ENCODE assay signal across 9 cellular contexts in genomic region chr9:106753155-106753671, GRCh38.
A peak's percentile ranks its signal among the peaks of the same experiment; 100 is the strongest.
DNase-seq lines count a peak whose midpoint lies in the region; ATAC-seq and TF ChIP-seq lines count a peak whose summit lies in the region.
"Had no signal": no experiment of that assay in that cellular context is flagged by ENCODE, and none has a peak within 500 bp of the region (broad histone marks: within the 10 kb centered on the region; RNA-seq: fewer than 3 reads in every experiment).

No MANE protein-coding gene starts in this region.

- H3K79me1 ChIP-seq in IMR-90 (ENCODE audit: low read depth in 1 of 2, low read length in 2 of 2) = no peaks in the 10 kb centered on the region

- H3K14ac ChIP-seq in IMR-90 (replicated peaks; ENCODE audit: low read depth, low read length) = no peak overlapping the region

- H2BK20ac ChIP-seq in IMR-90 (ENCODE audit: low read depth, low read length) = no peak overlapping the region

- H4K8ac ChIP-seq in IMR-90 (ENCODE audit: low read depth in 2 of 2, low read length in 2 of 2) = no peak overlapping the region

- H3K9me1 ChIP-seq in IMR-90 (ENCODE audit: insufficient read depth, low read length) = 0 out of 2 replicates have a peak, but pooled peaks cover 4% of the 10 kb centered on the region

- 57% methylated on average over 2 of the region's 4 CpGs; no CpG with 5 or more reads in 1 of the 2 experiments for WGBS in IMR-90 (ENCODE audit: extremely low coverage in 2 of 2, insufficient read length in 1 of 2), 2 experiments
- 8 to 12% (median 11%) methylated on average over 4 of the region's 4 CpGs for WGBS in spleen, 5 donors

- H3K4me3 ChIP-seq in IMR-90 (ENCODE audit: insufficient read depth, low read depth, low read length) (no peak overlapping the region), HAP-1 (no peak overlapping the region), spleen (no peak overlapping the region)

- TF ChIP-seq RAD21 in IMR-90 (IDR thresholded peaks at IDR 0.05; ENCODE audit: low read length) = no peak

- H2BK5ac ChIP-seq in IMR-90 (ENCODE audit: low read depth, low read length, poor library complexity, severe bottlenecking) = no peak overlapping the region

- no peaks in the 10 kb centered on the region; the same call in 1 of the 2 replicates for H3K27me3 ChIP-seq in IMR-90 (ENCODE audit: control insufficient read depth, insufficient read depth, low read length)
- H3K27me3 ChIP-seq in HAP-1 (ENCODE audit: low read depth) = no peaks in the 10 kb centered on the region
- H3K27me3 ChIP-seq in spleen (replicated peaks in 1 of 7) = no peaks in the 10 kb centered on the region

- dilution Hi-C loops in IMR-90 (cut with HindIII; ENCODE audit: low sequenced_read_pairs, unreplicated experiment) = no loop called here

- H2AK5ac ChIP-seq in IMR-90 (ENCODE audit: low read depth, low read length) = no peak overlapping the region

- H2BK15ac ChIP-seq in IMR-90 (ENCODE audit: low read depth, low read length) = no peak overlapping the region

- intact Hi-C loops in IMR-90 (cut with micrococcal nuclease) = no loop called here
- intact Hi-C loops in spleen (cut with DNase I; ENCODE audit: low total_unique reads) = no loop called here

- no peak overlapping the region for H2AK9ac ChIP-seq in IMR-90 (replicated peaks; ENCODE audit: low read depth, low read length, poor library complexity)

- H3K18ac ChIP-seq in IMR-90 (ENCODE audit: low read depth, low read length) = no peak overlapping the region

- TF ChIP-seq CTCF in IMR-90 (conservative IDR thresholded peaks at IDR 0.05; ENCODE audit: low read depth, low read length) (no peak), omental fat pad (IDR thresholded peaks at IDR 0.05) (no peak), spleen (IDR thresholded peaks at IDR 0.05 in 8 of 11, conservative IDR thresholded peaks at IDR 0.05 in 3 of 11) (no peak)

- no peak overlapping the region for H3K9ac ChIP-seq in IMR-90 (ENCODE audit: low read depth, low read length)

- H4K91ac ChIP-seq in IMR-90 (ENCODE audit: insufficient read depth, low read depth, low read length) = no peak overlapping the region

- H3K9me3 ChIP-seq in IMR-90 (ENCODE audit: control insufficient read depth, insufficient read depth, low read length) (no peaks in the 10 kb centered on the region), HAP-1 (no peaks in the 10 kb centered on the region), spleen (no peaks in the 10 kb centered on the region)

- H4K20me1 ChIP-seq in IMR-90 (ENCODE audit: insufficient read depth, low read length) = no peaks in the 10 kb centered on the region

- peak overlapping the region in 4 of 8 donors; percentile 10 to 55 (median 18) for H3K4me3 Mint-ChIP-seq in naive B cell

- no peak overlapping the region for H4K5ac ChIP-seq in IMR-90 (ENCODE audit: low read depth, low read length)

- peak; percentile 94 for ATAC-seq in GM18907 (IDR thresholded peaks at IDR 0.05; ENCODE audit: unreplicated experiment)
- peak; percentile 98 for ATAC-seq in HG02610 (IDR thresholded peaks at IDR 0.05; ENCODE audit: unreplicated experiment)
- ATAC-seq in IMR-90 (ENCODE audit: low read depth) = peak; percentile 48
- peak; percentile 72 to 94 for ATAC-seq in naive B cell (ENCODE audit: low read depth in 2 of 2)
- no peak for ATAC-seq in omental fat pad (ENCODE audit: low FRiP score)

- POLR2A ChIA-PET in IMR-90 (lab: Charles Lee; ENCODE audit: unreplicated experiment) = no interaction called here

- DNase-seq in IMR-90 = peak; percentile 7
- DNase-seq in naive B cell = peak; percentile 6
- no peak for DNase-seq in HAP-1 (ENCODE audit: low spot score in 2 of 2)
- no peak for DNase-seq in omental fat pad (ENCODE audit: low spot score)
- no peak for DNase-seq in stimulated activated naive CD4-positive, alpha-beta T cell treated with Interleukin-2 at 50 U/mL for 16 hours (lab: John Stamatoyannopoulos, UW)
- DNase-seq in spleen = no peak
- DNase-seq: activated effector memory CD4-positive, alpha-beta T cell treated with Interleukin-2 at 50 U/mL for 16 hours had no signal

- H3K56ac ChIP-seq in IMR-90 (ENCODE audit: extremely low read depth, insufficient read depth, low read length) = no peak overlapping the region

- CTCF ChIA-PET in IMR-90 (lab: Yijun Ruan, JAX) = no interaction called here

- no peaks in the 10 kb centered on the region for H3K9me3 Mint-ChIP-seq in naive B cell

- H3K4me2 ChIP-seq in IMR-90 (ENCODE audit: low read depth, low read length) = no peak overlapping the region

- H3K27ac Mint-ChIP-seq in naive B cell = peak overlapping the region in 3 of 6 donors; percentile 22 to 63 (median 53)

- in situ Hi-C loops in IMR-90 (cut with MboI; ENCODE audit: low sequenced_read_pairs) (no loop called here), HAP-1 (cut with MboI; ENCODE audit: low sequenced_read_pairs) (no loop called here)

- H3K4me1 Mint-ChIP-seq in naive B cell = peaks cover 11 to 21% (median 11%) of the 10 kb centered on the region in 3 donors

- no peaks in the 10 kb centered on the region for H3K36me3 ChIP-seq in IMR-90 (ENCODE audit: control insufficient read depth, insufficient read depth, low read length)
- H3K36me3 ChIP-seq in HAP-1 (replicated peaks) = no peaks in the 10 kb centered on the region
- H3K36me3 ChIP-seq in spleen = no peaks in the 10 kb centered on the region

- no peak overlapping the region for H3K4ac ChIP-seq in IMR-90 (ENCODE audit: low read depth, low read length)

- no peaks in the 10 kb centered on the region for H3K36me3 Mint-ChIP-seq in naive B cell

- no peak overlapping the region for H2AFZ ChIP-seq in IMR-90 (replicated peaks; ENCODE audit: low read length, poor library complexity)

- H2BK120ac ChIP-seq in IMR-90 (ENCODE audit: low read depth, low read length) = no peak overlapping the region

- H3K23ac ChIP-seq in IMR-90 (ENCODE audit: low read depth, low read length) = no peak overlapping the region

- H3K27ac ChIP-seq in IMR-90 (ENCODE audit: insufficient read depth, low read length) (no peak overlapping the region), spleen (no peak overlapping the region)

- no peaks in the 10 kb centered on the region for H3K27me3 Mint-ChIP-seq in naive B cell

- no TSS peak for BruUV-seq in IMR-90 (replicated peaks; lab: Mats Ljungman, UMichigan)

- peaks cover 3% of the 10 kb centered on the region; the same call in 1 of the 2 replicates for H3K4me1 ChIP-seq in IMR-90 (ENCODE audit: control insufficient read depth, insufficient read depth, low read length)
- no peaks in the 10 kb centered on the region for H3K4me1 ChIP-seq in HAP-1
- H3K4me1 ChIP-seq in spleen = peaks cover 0 to 5% (median 0%) of the 10 kb centered on the region in 6 donors

- TF ChIP-seq POLR2A in IMR-90 (IDR thresholded peaks at IDR 0.05; ENCODE audit: low read depth, low read length) (no peak), spleen (IDR thresholded peaks at IDR 0.05) (no peak)

TF ChIP-seq in IMR-90, 13 proteins besides CTCF, POLR2A, EP300 and RAD21:
- no peak for TF ChIP-seq FOS (IDR thresholded peaks at IDR 0.05; ENCODE audit: low read depth, low read length)
- no peak for TF ChIP-seq USF2 (IDR thresholded peaks at IDR 0.05; ENCODE audit: low read depth, low read length)
- TF ChIP-seq CHD1 (IDR thresholded peaks at IDR 0.05; ENCODE audit: low read depth, low read length) = no peak

Comparison
In these comparisons a context has a peak if more than half of its experiments do, and no peak if none do; other contexts are left out.
1. DNase-seq: peak in IMR-90 (single experiment) and naive B cell (single experiment); none in HAP-1 (0 of 2), omental fat pad (single experiment), stimulated activated naive CD4-positive, alpha-beta T cell treated with Interleukin-2 at 50 U/mL for 16 hours (single experiment) and spleen (single experiment).